8 cellular contexts compared by ENCODE assay signal in the genomic region with DNA sequence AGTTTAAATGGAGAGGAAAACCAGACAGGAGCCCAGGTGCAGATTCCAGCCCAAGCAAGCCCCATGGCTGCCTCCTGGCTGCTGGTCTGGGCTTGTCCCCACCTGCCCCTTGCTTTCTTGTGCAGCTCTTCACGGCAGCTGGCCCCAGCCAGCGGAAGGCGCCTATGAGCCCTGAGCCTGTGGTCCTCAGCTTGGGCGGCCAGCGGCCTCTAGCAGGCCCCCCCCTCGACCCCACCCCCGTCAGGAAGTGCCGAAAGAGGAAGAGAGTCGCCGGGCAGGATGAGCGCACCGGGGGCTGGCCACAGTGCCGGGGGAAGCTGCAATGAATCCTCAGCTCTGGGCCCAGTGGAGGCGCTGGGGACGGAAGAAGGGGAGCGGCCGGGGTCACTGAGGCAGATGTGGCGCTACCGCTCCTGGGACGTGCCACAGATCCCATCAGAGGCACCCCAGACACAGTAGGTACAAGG. TPM values are rescaled to one million over a fixed set of nuclear protein-coding genes. Genes with fewer than 3 reads are reported as not detected.
DNase-seq lines count a peak whose midpoint lies in the region; ATAC-seq and TF ChIP-seq lines count a peak whose summit lies in the region.

No MANE protein-coding gene starts in this region.

- peaks cover 72% of the 10 kb centered on the region for H3K4me1 Mint-ChIP-seq in activated naive CD8-positive, alpha-beta T cell treated with anti-CD3 and anti-CD28 coated beads, Interleukin-2, amount 50 U/mL, for 24 hours

- H3K27me3 Mint-ChIP-seq in activated naive CD8-positive, alpha-beta T cell treated with anti-CD3 and anti-CD28 coated beads, Interleukin-2, amount 50 U/mL, for 24 hours, result peaks cover 2% of the 10 kb centered on the region

- H3K9me3 Mint-ChIP-seq in activated naive CD8-positive, alpha-beta T cell treated with anti-CD3 and anti-CD28 coated beads, Interleukin-2, amount 50 U/mL, for 24 hours, result no peaks in the 10 kb centered on the region

- TF ChIP-seq CTCF in right lobe of liver (IDR thresholded peaks at IDR 0.05) (no peak), upper lobe of right lung (IDR thresholded peaks at IDR 0.05) (no peak)

- H3K9me2 ChIP-seq in Karpas-422 (replicated peaks; ENCODE audit: insufficient read depth, low read length), result no peaks in the 10 kb centered on the region

- peak; percentile 32 for TF ChIP-seq POLR2A in right lobe of liver (IDR thresholded peaks at IDR 0.05)

- H3K36me3 Mint-ChIP-seq in activated naive CD8-positive, alpha-beta T cell treated with anti-CD3 and anti-CD28 coated beads, Interleukin-2, amount 50 U/mL, for 24 hours (ENCODE audit: low read depth), result peaks cover 3% of the 10 kb centered on the region

- WGBS in right lobe of liver (ENCODE audit: insufficient coverage, low coverage, low lambda C conversion rate, missing lambda C conversion rate), result no CpG with 5 or more reads among the region's 20 CpGs

- H3K9me3 ChIP-seq in Karpas-422 (ENCODE audit: low read length) (no peaks in the 10 kb centered on the region), right lobe of liver (no peaks in the 10 kb centered on the region), upper lobe of right lung (no peaks in the 10 kb centered on the region)

- peak overlapping the region; percentile 79 for H3K4me3 Mint-ChIP-seq in activated naive CD8-positive, alpha-beta T cell treated with anti-CD3 and anti-CD28 coated beads, Interleukin-2, amount 50 U/mL, for 24 hours

- H2AFZ ChIP-seq in Karpas-422 (ENCODE audit: low read length), result peak overlapping the region; percentile 23; the same call in 1 of the 2 replicates

- H3K4me3 ChIP-seq in Karpas-422 (ENCODE audit: low read length), result peak overlapping the region; percentile 58
- peak overlapping the region; percentile 13 to 71 (median 38) for H3K4me3 ChIP-seq in right lobe of liver
- peak overlapping the region; percentile 59 for H3K4me3 ChIP-seq in upper lobe of right lung

- DNase-seq in COLO668 (lab: John Stamatoyannopoulos, UW; ENCODE audit: unreplicated experiment) (peak; percentile 73), Karpas-422 (peak; percentile 55), right lobe of liver (peak; percentile 70 to 78 (median 78)), upper lobe of right lung (peak; percentile 84)
- DNase-seq in activated naive CD8-positive, alpha-beta T cell treated with anti-CD3 and anti-CD28 coated beads, Interleukin-2, amount 50 U/mL, for 24 hours, result no peak
- no peak for DNase-seq in stimulated activated CD4-positive, alpha-beta T cell treated with anti-CD3 and anti-CD28 coated beads, Interleukin-4, amount 100 ng/mL, for 4 hours

- peak overlapping the region; percentile 64 for H3K9ac ChIP-seq in Karpas-422 (ENCODE audit: low read length)

- peaks cover 26% of the 10 kb centered on the region for H3K79me2 ChIP-seq in Karpas-422 (ENCODE audit: low read length)

- H4K20me1 ChIP-seq in Karpas-422 (ENCODE audit: insufficient read depth, low read depth, low read length), result peaks cover 3% of the 10 kb centered on the region; the same call in 1 of the 2 replicates

- H3K27ac ChIP-seq in Karpas-422 (ENCODE audit: low read length) (no peak overlapping the region), right lobe of liver (peak overlapping the region; percentile 36 to 63 (median 49)), upper lobe of right lung (peak overlapping the region; percentile 83)

- H3K36me3 ChIP-seq in Karpas-422 (ENCODE audit: insufficient read depth, low read length) (no peaks in the 10 kb centered on the region), right lobe of liver (no peaks in the 10 kb centered on the region), upper lobe of right lung (no peaks in the 10 kb centered on the region)

- peak overlapping the region; percentile 44 for H3K27ac Mint-ChIP-seq in activated naive CD8-positive, alpha-beta T cell treated with anti-CD3 and anti-CD28 coated beads, Interleukin-2, amount 50 U/mL, for 24 hours

- H3K4me1 ChIP-seq in Karpas-422 (ENCODE audit: low read length) (peaks cover 42% of the 10 kb centered on the region), right lobe of liver (peaks cover 0 to 14% (median 5%) of the 10 kb centered on the region in 4 donors), upper lobe of right lung (peaks cover 38% of the 10 kb centered on the region)

- H3K27me3 ChIP-seq in Karpas-422 (ENCODE audit: low read length) (no peaks in the 10 kb centered on the region), right lobe of liver (no peaks in the 10 kb centered on the region), upper lobe of right lung (no peaks in the 10 kb centered on the region)

- intact Hi-C loops in right lobe of liver (cut with DNase I) (no loop called here), upper lobe of right lung (cut with DNase I) (no loop called here)

- peak overlapping the region; percentile 66 for H3K4me2 ChIP-seq in Karpas-422 (ENCODE audit: low read depth, low read length, poor library complexity, severe bottlenecking)

- ATAC-seq in activated naive CD8-positive, alpha-beta T cell treated with anti-CD3 and anti-CD28 coated beads, Interleukin-2, amount 50 U/mL, for 24 hours, result no peak
- ATAC-seq in right lobe of liver (peak; percentile 23 to 50 (median 40)), upper lobe of right lung (peak; percentile 44), HG02588 (IDR thresholded peaks at IDR 0.05; ENCODE audit: unreplicated experiment) (no peak), GM18519 (IDR thresholded peaks at IDR 0.05; ENCODE audit: low FRiP score, unreplicated experiment) (no peak)

RNA-seq across cellular contexts. Expression of gene DGKZ, which starts 2.1 kb away (rescaled TPM):
- 59.4 and 106 TPM in 2 replicates for total RNA-seq in Karpas-422 (2014; rRNA removed; shearing (Covaris generic); ENCODE audit: low replicate concordance)
- total RNA-seq in right lobe of liver, result 10 to 100 TPM; 10.7 to 57.9 (median 16.0) TPM
- total RNA-seq in upper lobe of right lung, result 50.4 TPM

RNA-seq across cellular contexts. Expression of gene MDK, which starts 36.3 kb away (rescaled TPM):
- 6.9 and 21.9 TPM in 2 replicates for total RNA-seq in Karpas-422 (2014; rRNA removed; shearing (Covaris generic); ENCODE audit: low replicate concordance)
- total RNA-seq in right lobe of liver, result 1 to 10 TPM in 5 of 6 experiments, under 1 TPM in 1; 0.35 to 6.4 (median 4.2) TPM
- 24.7 TPM for total RNA-seq in upper lobe of right lung

RNA-seq across cellular contexts. Expression of gene CHRM4, which starts 46.4 kb away (rescaled TPM):
- total RNA-seq in Karpas-422 (2014; rRNA removed; shearing (Covaris generic); ENCODE audit: low replicate concordance), result not detected in 2 replicates
- total RNA-seq in right lobe of liver, result not detected
- total RNA-seq in upper lobe of right lung, result 0.35 TPM

Comparison
In these comparisons a context has a peak if more than half of its experiments do, and no peak if none do; other contexts are left out.
1. DNase-seq: peak in COLO668 (single experiment), Karpas-422 (single experiment), right lobe of liver (3 of 3) and upper lobe of right lung (single experiment); none in activated naive CD8-positive, alpha-beta T cell treated with anti-CD3 and anti-CD28 coated beads, Interleukin-2, amount 50 U/mL, for 24 hours (single experiment) and stimulated activated CD4-positive, alpha-beta T cell treated with anti-CD3 and anti-CD28 coated beads, Interleukin-4, amount 100 ng/mL, for 4 hours (0 of 2).
2. ATAC-seq: peak in right lobe of liver (4 of 4) and upper lobe of right lung (single experiment); none in activated naive CD8-positive, alpha-beta T cell treated with anti-CD3 and anti-CD28 coated beads, Interleukin-2, amount 50 U/mL, for 24 hours (single experiment), HG02588 (single experiment) and GM18519 (single experiment).
3. Peak in every context shown above with its lines, with median percentiles within 50 percentile points of each other: H3K4me3 ChIP-seq.